26 cellular contexts compared by ENCODE assay signal in genomic region chr2:100906131-100906530, GRCh38.
"Had no signal": no experiment of that assay in that cellular context is flagged by ENCODE, and none has a peak within 500 bp of the region (broad histone marks: within the 10 kb centered on the region; RNA-seq: fewer than 3 reads in every experiment).

No MANE protein-coding gene starts in this region.

- ATAC-seq: activated CD8-positive, alpha-beta T cell treated with anti-CD3 and anti-CD28 coated beads, Interleukin-2, amount 10 ng/mL, durations not matched to agents 7 days and 5 days; activated T-cell treated with anti-CD3 and anti-CD28 coated beads, Interleukin-2, amount 50 U/mL, for 4 hours; Panc1; WTC11 had no signal

- H3K36me3 ChIP-seq: cardiac muscle cell had no signal

- H3K27me3 ChIP-seq: brain microvascular endothelial cell, cardiac muscle cell had no signal

- H3K27ac ChIP-seq: brain microvascular endothelial cell, cardiac muscle cell, RWPE1 had no signal

- DNase-seq: activated CD4-positive, alpha-beta T cell treated with anti-CD3 and anti-CD28 coated beads for 48 hours; activated CD4-positive, alpha-beta T cell treated with anti-CD3 and anti-CD28 coated beads, Interleukin-2, amount 50 U/mL, for 4 hours; activated CD4-positive, CD25-positive, alpha-beta regulatory T cell treated with anti-CD3 and anti-CD28 coated beads, Interleukin-2, amount 50 U/mL, for 72 hours; activated CD8-positive, alpha-beta T cell treated with anti-CD3 and anti-CD28 coated beads, Interleukin-2, amount 10 ng/mL, durations not matched to agents 7 days and 5 days; activated effector memory CD4-positive, alpha-beta T cell treated with anti-CD3 and anti-CD28 coated beads, Interleukin-2, amount 50 U/mL, for 16 hours; activated naive CD4-positive, alpha-beta T cell treated with Interleukin-2 at 50 U/mL for 16 hours; activated T-cell treated with anti-CD3 and anti-CD28 coated beads, Interleukin-2, amount 50 U/mL, for 4 hours; amygdala; brain microvascular endothelial cell; KG1; MV-4-11; NCI-H1092 treated with DMSO at 0.1 percent for 48 hours; NCI-H1417 treated with DMSO at 0.1 percent for 48 hours; NCI-H1694; NCI-H2029; NCI-H2107; NCI-H2171 treated with DMSO at 0.1 percent for 48 hours; NCI-H226; NCI-H69; NK-92 treated with Interleukin-12 subunit alpha and Interleukin-12 subunit beta, amount 100 ng/mL, for 24 hours; OCI-M1; SHP77 treated with DMSO at 0.1 percent for 48 hours had no signal

- H3K4me3 ChIP-seq: cardiac muscle cell had no signal
